Comparison of ENCODE assay signal across 32 cellular contexts in genomic region chr9:13756943-13757342, GRCh38.
"Had no signal": no experiment of that assay in that cellular context is flagged by ENCODE, and none has a peak within 500 bp of the region (broad histone marks: within the 10 kb centered on the region; RNA-seq: fewer than 3 reads in every experiment).

No MANE protein-coding gene starts in this region.

- H3K36me3 ChIP-seq: MG63 had no signal

- DNase-seq: Karpas-422, MG63, MM.1S, MV-4-11, NCI-H1048, NCI-H1092, NCI-H1092 treated with DMSO at 0.1 percent for 48 hours, NCI-H1105, NCI-H1105 treated with DMSO at 0.1 percent for 48 hours, NCI-H1417 treated with DMSO at 0.1 percent for 48 hours, NCI-H1436, NCI-H1436 treated with DMSO at 0.1 percent for 48 hours, NCI-H146, NCI-H1694, NCI-H1694 treated with DMSO at 0.1 percent for 48 hours, NCI-H187, NCI-H1930, NCI-H2029, NCI-H2029 treated with DMSO at 0.1 percent for 48 hours, NCI-H2081, NCI-H2081 treated with DMSO at 0.1 percent for 48 hours, NCI-H2107, NCI-H2171, NCI-H2171 treated with DMSO at 0.1 percent for 48 hours, NCI-H2227 treated with DMSO at 0.1 percent for 48 hours, NCI-H226, NCI-H345, NCI-H446, NCI-H446 treated with DMSO at 0.1 percent for 48 hours, NCI-H510A, NCI-H524, NCI-H524 treated with DMSO at 0.1 percent for 48 hours had no signal

- H3K9me3 ChIP-seq: MG63 had no signal

- H3K4me3 ChIP-seq: MG63 had no signal

- H3K27me3 ChIP-seq: MG63 had no signal
